1 cellular context compared by ENCODE assay signal in genomic region chr11:75371930-75372876, GRCh38.
TF ChIP-seq lines count a peak whose summit lies in the region.

No MANE protein-coding gene starts in this region.

TF ChIP-seq in HepG2, 621 proteins besides CTCF, POLR2A, EP300 and RAD21 (continued from another document):
- TF ChIP-seq SKIL (CRISPR knock-in tag; IDR thresholded peaks at IDR 0.05; ENCODE audit: borderline replicate concordance) (peak; percentile 48; the same call in 1 of the 2 replicates), CCDC6 (CRISPR knock-in tag; IDR thresholded peaks at IDR 0.05) (no peak), MAFG (CRISPR knock-in tag; IDR thresholded peaks at IDR 0.05) (no peak), RFX1 (IDR thresholded peaks at IDR 0.05) (no peak), FOXO1 (CRISPR knock-in tag; IDR thresholded peaks at IDR 0.05) (peak; percentile 21; the same call in 1 of the 2 replicates), ZNF616 (CRISPR knock-in tag; IDR thresholded peaks at IDR 0.05; ENCODE audit: low read depth) (no peak), ETS1 (CRISPR knock-in tag; IDR thresholded peaks at IDR 0.05) (no peak), SNAPC4 (CRISPR knock-in tag; IDR thresholded peaks at IDR 0.05) (no peak), ZBTB7A (CRISPR knock-in tag; IDR thresholded peaks at IDR 0.05) (no peak), ZNF44 (CRISPR knock-in tag; IDR thresholded peaks at IDR 0.05) (no peak), ZNF710 (CRISPR knock-in tag; IDR thresholded peaks at IDR 0.05; ENCODE audit: borderline replicate concordance) (no peak), ZNF280D (CRISPR knock-in tag; IDR thresholded peaks at IDR 0.05) (peak; percentile 35; the same call in 1 of the 2 replicates), TFE3 (CRISPR knock-in tag; IDR thresholded peaks at IDR 0.05) (peak; percentile 33; the same call in 1 of the 2 replicates), HDAC2 (CRISPR knock-in tag; IDR thresholded peaks at IDR 0.05) (peak; percentile 78), ZBTB10 (CRISPR knock-in tag; IDR thresholded peaks at IDR 0.05; ENCODE audit: borderline replicate concordance) (no peak), POGZ (CRISPR knock-in tag; IDR thresholded peaks at IDR 0.05) (no peak), ZNF780A (CRISPR knock-in tag; IDR thresholded peaks at IDR 0.05) (no peak), ZNF12 (CRISPR knock-in tag; IDR thresholded peaks at IDR 0.05) (peak; percentile 96), PRPF4 (IDR thresholded peaks at IDR 0.05; ENCODE audit: low read depth, low read length, poor library complexity, severe bottlenecking) (no peak), ARID5B (CRISPR knock-in tag; IDR thresholded peaks at IDR 0.05) (peak; percentile 92), HDAC1 (CRISPR knock-in tag; IDR thresholded peaks at IDR 0.05) (peak; percentile 68), ZNF713 (CRISPR knock-in tag; IDR thresholded peaks at IDR 0.05) (no peak)
